23 cellular contexts compared by ENCODE assay signal in genomic region chr1:61496501-61496900, GRCh38.
DNase-seq lines count a peak whose midpoint lies in the region; ATAC-seq, FAIRE-seq and TF ChIP-seq lines count a peak whose summit lies in the region.
"Had no signal": no experiment of that assay in that cellular context is flagged by ENCODE, and none has a peak within 500 bp of the region (broad histone marks: within the 10 kb centered on the region; RNA-seq: fewer than 3 reads in every experiment).

No MANE protein-coding gene starts in this region.

- H3K9me3 ChIP-seq in left ventricle myocardium inferior (replicated peaks): no peaks in the 10 kb centered on the region
- H3K9me3 ChIP-seq: upper lobe of left lung had no signal

- H3K4me3 ChIP-seq in AG09309 (ENCODE audit: control insufficient read depth, low read depth, low read length) (no peak overlapping the region), bronchial epithelial cell (ENCODE audit: low read depth, low read length) (no peak overlapping the region), left ventricle myocardium inferior (no peak overlapping the region)
- H3K4me3 ChIP-seq: upper lobe of left lung had no signal

- H3K9me3 Mint-ChIP-seq in stimulated activated memory B cell treated with anti-CD40 and anti-IgM and Interleukin-4, amounts not matched to agents 10 μg/mL and 1 μg/mL and 100 μg/mL, for 72 hours: no peaks in the 10 kb centered on the region
- H3K9me3 Mint-ChIP-seq: activated naive CD8-positive, alpha-beta T cell treated with anti-CD3 and anti-CD28 coated beads for 36 hours; activated T-helper 1 cell treated with anti-CD3 and anti-CD28 coated beads, Interleukin-12 subunit alpha, Interleukin-12 subunit beta, Interleukin-2, Interleukin-4 antibody, amounts not matched to agents 30 ng/mL and 10 ng/mL and 1 ng/mL, durations not matched to agents 14 hours and 24 hours and 36 hours; CD4-positive, alpha-beta T cell had no signal

- ATAC-seq in HG03045 (IDR thresholded peaks at IDR 0.05; ENCODE audit: unreplicated experiment) (no peak), HG02938 (IDR thresholded peaks at IDR 0.05; ENCODE audit: unreplicated experiment) (no peak)
- no peak for ATAC-seq in stimulated activated memory B cell treated with anti-CD40 and anti-IgM and Interleukin-4, amounts not matched to agents 10 μg/mL and 1 μg/mL and 100 μg/mL, for 72 hours
- ATAC-seq: sciatic nerve; stimulated activated naive CD8-positive, alpha-beta T cell treated with anti-CD3 and anti-CD28 coated beads, Interleukin-15, Interleukin-2, amounts not matched to agents 100 U/mL and 50 U/mL, for 24 hours had no signal

- no peak overlapping the region for H3K4me3 Mint-ChIP-seq in stimulated activated memory B cell treated with anti-CD40 and anti-IgM and Interleukin-4, amounts not matched to agents 10 μg/mL and 1 μg/mL and 100 μg/mL, for 72 hours
- H3K4me3 Mint-ChIP-seq: activated naive CD8-positive, alpha-beta T cell treated with anti-CD3 and anti-CD28 coated beads for 36 hours; activated T-helper 1 cell treated with anti-CD3 and anti-CD28 coated beads, Interleukin-12 subunit alpha, Interleukin-12 subunit beta, Interleukin-2, Interleukin-4 antibody, amounts not matched to agents 30 ng/mL and 10 ng/mL and 1 ng/mL, durations not matched to agents 14 hours and 24 hours and 36 hours; CD4-positive, alpha-beta T cell had no signal

- H3K27me3 Mint-ChIP-seq in stimulated activated memory B cell treated with anti-CD40 and anti-IgM and Interleukin-4, amounts not matched to agents 10 μg/mL and 1 μg/mL and 100 μg/mL, for 72 hours: no peaks in the 10 kb centered on the region
- H3K27me3 Mint-ChIP-seq: activated naive CD8-positive, alpha-beta T cell treated with anti-CD3 and anti-CD28 coated beads for 36 hours; CD4-positive, alpha-beta T cell had no signal

- H3K4me1 ChIP-seq in left ventricle myocardium inferior: peaks cover 12% of the 10 kb centered on the region
- H3K4me1 ChIP-seq: upper lobe of left lung had no signal

- H3K36me3 Mint-ChIP-seq in stimulated activated memory B cell treated with anti-CD40 and anti-IgM and Interleukin-4, amounts not matched to agents 10 μg/mL and 1 μg/mL and 100 μg/mL, for 72 hours: no peaks in the 10 kb centered on the region
- H3K36me3 Mint-ChIP-seq: activated naive CD8-positive, alpha-beta T cell treated with anti-CD3 and anti-CD28 coated beads for 36 hours had no signal

- no peaks in the 10 kb centered on the region for H3K4me1 Mint-ChIP-seq in stimulated activated memory B cell treated with anti-CD40 and anti-IgM and Interleukin-4, amounts not matched to agents 10 μg/mL and 1 μg/mL and 100 μg/mL, for 72 hours
- H3K4me1 Mint-ChIP-seq: activated naive CD8-positive, alpha-beta T cell treated with anti-CD3 and anti-CD28 coated beads for 36 hours had no signal

- no peaks in the 10 kb centered on the region for H3K36me3 ChIP-seq in bronchial epithelial cell (ENCODE audit: control insufficient read depth, insufficient read depth, low read length)
- H3K36me3 ChIP-seq in left ventricle myocardium inferior: no peaks in the 10 kb centered on the region
- H3K36me3 ChIP-seq: upper lobe of left lung had no signal

- H3K27ac Mint-ChIP-seq in stimulated activated memory B cell treated with anti-CD40 and anti-IgM and Interleukin-4, amounts not matched to agents 10 μg/mL and 1 μg/mL and 100 μg/mL, for 72 hours: no peak overlapping the region
- H3K27ac Mint-ChIP-seq: activated naive CD8-positive, alpha-beta T cell treated with anti-CD3 and anti-CD28 coated beads for 36 hours; activated T-helper 1 cell treated with anti-CD3 and anti-CD28 coated beads, Interleukin-12 subunit alpha, Interleukin-12 subunit beta, Interleukin-2, Interleukin-4 antibody, amounts not matched to agents 30 ng/mL and 10 ng/mL and 1 ng/mL, durations not matched to agents 14 hours and 24 hours and 36 hours; CD4-positive, alpha-beta T cell had no signal

- H3K27me3 ChIP-seq in bronchial epithelial cell (ENCODE audit: control insufficient read depth, insufficient read depth, low read length) (no peaks in the 10 kb centered on the region), left ventricle myocardium inferior (ENCODE audit: low read depth) (no peaks in the 10 kb centered on the region)
- H3K27me3 ChIP-seq: upper lobe of left lung had no signal

- intact Hi-C loops in left ventricle myocardium inferior (cut with micrococcal nuclease): no loop called here

- FAIRE-seq in bronchial epithelial cell (lab: Jason Lieb, UNC): no peak

- no peak for TF ChIP-seq CTCF in AG09309 (IDR thresholded peaks at IDR 0.05; ENCODE audit: control insufficient read depth, insufficient read depth, low read depth, low read length, missing control alignments)
- no peak for TF ChIP-seq CTCF in bronchial epithelial cell (IDR thresholded peaks at IDR 0.05; ENCODE audit: insufficient read depth, low read length, severe bottlenecking)
- no peak for TF ChIP-seq CTCF in left ventricle myocardium inferior (IDR thresholded peaks at IDR 0.05; ENCODE audit: borderline replicate concordance)

- DNase-seq in AG09309 (ENCODE audit: low read depth) (peak; percentile 50), LoVo (ENCODE audit: low spot score) (peak; percentile 56), bronchial epithelial cell (ENCODE audit: low read depth) (peak; percentile 89), left ventricle myocardium inferior (no peak)
- DNase-seq in activated CD4-positive, alpha-beta T cell treated with anti-CD3 and anti-CD28 coated beads for 48 hours: no peak
- DNase-seq: ACHN; activated CD4-positive, CD25-positive, alpha-beta regulatory T cell; activated naive CD8-positive, alpha-beta T cell treated with anti-CD3 and anti-CD28 coated beads for 36 hours; caudate nucleus; CD4-positive, alpha-beta T cell; DMS79 treated with DMSO at 0.1 percent for 48 hours; effector CD8-positive, alpha-beta T cell; KG1; NCI-H1105; NCI-H2081 treated with DMSO at 0.1 percent for 48 hours; NCI-H510A treated with DMSO at 0.1 percent for 48 hours; stimulated activated naive CD8-positive, alpha-beta T cell treated with anti-CD3 and anti-CD28 coated beads, Interleukin-15, Interleukin-2, amounts not matched to agents 100 U/mL and 50 U/mL, for 24 hours; upper lobe of left lung had no signal

- peak overlapping the region; percentile 22 for H3K27ac ChIP-seq in left ventricle myocardium inferior (replicated peaks)
- H3K27ac ChIP-seq: upper lobe of left lung had no signal

Comparison
In these comparisons a context has a peak if more than half of its experiments do, and no peak if none do; other contexts are left out.
1. DNase-seq: peak in AG09309 (single experiment), LoVo (single experiment) and bronchial epithelial cell (single experiment); none in left ventricle myocardium inferior (single experiment) and activated CD4-positive, alpha-beta T cell treated with anti-CD3 and anti-CD28 coated beads for 48 hours (single experiment).